ENCODE assay signal across 16 cellular contexts in the genomic region with DNA sequence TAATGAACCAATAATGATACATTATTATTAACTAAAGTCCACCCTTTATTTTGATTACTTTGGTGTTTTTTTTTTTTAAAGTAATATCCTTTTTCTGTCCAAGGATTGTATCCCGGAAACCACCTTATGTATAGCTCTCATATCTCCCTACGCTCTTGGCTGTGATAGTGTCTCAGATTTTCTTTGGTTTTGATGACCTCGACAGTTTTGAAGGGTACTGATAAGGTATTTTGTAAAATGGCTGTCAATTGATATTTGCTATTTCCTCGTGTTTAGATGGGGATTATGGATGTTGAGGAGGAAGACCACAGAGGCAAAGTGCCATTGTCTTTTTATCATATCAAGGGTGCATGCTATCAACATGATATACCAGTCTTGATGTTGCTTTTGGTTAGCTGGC.
"Had no signal": no experiment of that assay in that cellular context is flagged by ENCODE, and none has a peak within 500 bp of the region (broad histone marks: within the 10 kb centered on the region; RNA-seq: fewer than 3 reads in every experiment).

No MANE protein-coding gene starts in this region.

- FAIRE-seq: endometrium had no signal

- DNase-seq: effector memory CD4-positive, alpha-beta T cell; gastrocnemius medialis; glutamatergic neuron; hippocampal formation; mammary epithelial cell; naive thymus-derived CD4-positive, alpha-beta T cell; nephron progenitor cell; posterior cingulate gyrus; stimulated activated CD4-positive, alpha-beta T cell treated with anti-CD3 and anti-CD28 coated beads, Interleukin-4, amount 100 ng/mL, for 1 hour; stimulated activated CD8-positive, alpha-beta memory T cell treated with anti-CD3 and anti-CD28 coated beads, Interleukin-4, amount 100 ng/mL, for 48 hours; stimulated activated naive CD8-positive, alpha-beta T cell treated with anti-CD3 and anti-CD28 coated beads, Interleukin-15, Interleukin-2, amounts not matched to agents 100 U/mL and 50 U/mL, for 24 hours; transverse colon had no signal

- H3K4me3 ChIP-seq: gastrocnemius medialis, transverse colon had no signal

- ATAC-seq: esophagus mucosa; gastrocnemius medialis; naive thymus-derived CD4-positive, alpha-beta T cell; stimulated activated effector memory CD8-positive, alpha-beta T cell treated with anti-CD3 and anti-CD28 coated beads, Interleukin-12 subunit alpha, Interleukin-12 subunit beta, amount 100 ng/mL, for 72 hours; stimulated activated naive CD8-positive, alpha-beta T cell treated with anti-CD3 and anti-CD28 coated beads, Interleukin-15, Interleukin-2, amounts not matched to agents 100 U/mL and 50 U/mL, for 24 hours had no signal

- H3K9me3 ChIP-seq: gastrocnemius medialis, neutrophil, transverse colon had no signal

- H3K27me3 ChIP-seq: gastrocnemius medialis, neutrophil, transverse colon had no signal

- H3K27ac ChIP-seq: neutrophil had no signal

- H3K36me3 ChIP-seq: gastrocnemius medialis, neutrophil, transverse colon had no signal
